In genomic region chr7:95905165-95905564, GRCh38 we compare ENCODE assay signal across 1 cellular context.
TF ChIP-seq lines count a peak whose summit lies in the region.

No MANE protein-coding gene starts in this region.

TF ChIP-seq in A549, 52 proteins besides CTCF, POLR2A, EP300 and RAD21 (continued from another document):
- TF ChIP-seq REST (IDR thresholded peaks at IDR 0.05): peak; percentile 85
- TF ChIP-seq CBX8 (IDR thresholded peaks at IDR 0.05): no peak
TF ChIP-seq in A549: peak in this region for 2.
